In genomic region chr1:68101829-68102228, GRCh38 we compare ENCODE assay signal across 27 cellular contexts. TPM values are rescaled to one million over a fixed set of nuclear protein-coding genes. Genes with fewer than 3 reads are reported as not detected.
"Had no signal": no experiment of that assay in that cellular context is flagged by ENCODE, and none has a peak within 500 bp of the region (broad histone marks: within the 10 kb centered on the region; RNA-seq: fewer than 3 reads in every experiment).

No MANE protein-coding gene starts in this region.

- H3K9me3 Mint-ChIP-seq: activated CD4-positive, alpha-beta memory T cell treated with anti-CD3 and anti-CD28 coated beads for 36 hours; activated naive CD4-positive, alpha-beta T cell treated with anti-CD3 and anti-CD28 coated beads, Interleukin-2, amount 50 U/mL, for 72 hours; activated naive CD8-positive, alpha-beta T cell treated with anti-CD3 and anti-CD28 coated beads, Interleukin-2, amount 50 U/mL, for 24 hours; activated T-cell treated with anti-CD3 and anti-CD28 coated beads, Interleukin-2, amount 50 U/mL, for 4 hours; T-helper 1 cell treated with Interleukin-12 subunit alpha and Interleukin-12 subunit beta and Interleukin-4 antibody, amounts not matched to agents 30 μg/mL and 1 μg/mL, for 36 hours; WTC11 had no signal

- H3K27ac ChIP-seq: brain microvascular endothelial cell, cardiac muscle cell, KMS-11, RWPE1, SJCRH30 had no signal

- H3K36me3 ChIP-seq: brain microvascular endothelial cell, Peyer's patch, SJCRH30 had no signal

- H3K27ac Mint-ChIP-seq: activated CD4-positive, alpha-beta memory T cell treated with anti-CD3 and anti-CD28 coated beads for 36 hours; activated naive CD4-positive, alpha-beta T cell treated with anti-CD3 and anti-CD28 coated beads, Interleukin-2, amount 50 U/mL, for 72 hours; activated naive CD8-positive, alpha-beta T cell treated with anti-CD3 and anti-CD28 coated beads, Interleukin-2, amount 50 U/mL, for 24 hours; T-helper 1 cell treated with Interleukin-12 subunit alpha and Interleukin-12 subunit beta and Interleukin-4 antibody, amounts not matched to agents 30 μg/mL and 1 μg/mL, for 36 hours; WTC11 had no signal

- H3K9me3 ChIP-seq: Peyer's patch, SJCRH30 had no signal

- H3K4me3 ChIP-seq: cardiac muscle cell, Peyer's patch, SJCRH30 had no signal

- H3K27me3 ChIP-seq: brain microvascular endothelial cell, cardiac muscle cell, Peyer's patch, SJCRH30 had no signal

- H3K9ac ChIP-seq: KMS-11 had no signal

- H3K4me1 Mint-ChIP-seq: activated naive CD8-positive, alpha-beta T cell treated with anti-CD3 and anti-CD28 coated beads, Interleukin-2, amount 50 U/mL, for 24 hours had no signal

- H3K4me3 Mint-ChIP-seq: activated CD4-positive, alpha-beta memory T cell treated with anti-CD3 and anti-CD28 coated beads for 36 hours; activated naive CD8-positive, alpha-beta T cell treated with anti-CD3 and anti-CD28 coated beads, Interleukin-2, amount 50 U/mL, for 24 hours; activated T-cell treated with anti-CD3 and anti-CD28 coated beads, Interleukin-2, amount 50 U/mL, for 4 hours; T-helper 1 cell treated with Interleukin-12 subunit alpha and Interleukin-12 subunit beta and Interleukin-4 antibody, amounts not matched to agents 30 μg/mL and 1 μg/mL, for 36 hours; WTC11 had no signal

- DNase-seq: activated CD4-positive, alpha-beta memory T cell treated with anti-CD3 and anti-CD28 coated beads for 36 hours; activated CD4-positive, alpha-beta T cell treated with anti-CD3 and anti-CD28 coated beads for 48 hours; activated CD4-positive, CD25-positive, alpha-beta regulatory T cell treated with anti-CD3 and anti-CD28 coated beads, Interleukin-2, amount 50 U/mL, for 72 hours; activated CD8-positive, alpha-beta memory T cell treated with anti-CD3 and anti-CD28 coated beads for 24 hours; activated effector memory CD4-positive, alpha-beta T cell treated with anti-CD3 and anti-CD28 coated beads, Interleukin-2, amount 50 U/mL, for 16 hours; activated naive CD4-positive, alpha-beta T cell treated with Interleukin-2 at 50 U/mL for 16 hours; activated naive CD8-positive, alpha-beta T cell treated with anti-CD3 and anti-CD28 coated beads, Interleukin-2, amount 50 U/mL, for 24 hours; activated T-cell treated with anti-CD3 and anti-CD28 coated beads, Interleukin-2, amount 50 U/mL, for 4 hours; amniotic stem cell; brain microvascular endothelial cell; NCI-H1092; NCI-H1417; NCI-H1694 treated with DMSO at 0.1 percent for 48 hours; NCI-H2029 treated with DMSO at 0.1 percent for 48 hours; NCI-H345; NCI-H510A; Right ventricle myocardium superior; SJCRH30; SW 1271 had no signal

- H3K36me3 Mint-ChIP-seq: activated CD4-positive, alpha-beta memory T cell treated with anti-CD3 and anti-CD28 coated beads for 36 hours; activated naive CD4-positive, alpha-beta T cell treated with anti-CD3 and anti-CD28 coated beads, Interleukin-2, amount 50 U/mL, for 72 hours; WTC11 had no signal

RNA-seq across cellular contexts. Expression of gene DIRAS3, which starts 51.4 kb away (rescaled TPM):
- total RNA-seq: activated CD4-positive, alpha-beta memory T cell treated with anti-CD3 and anti-CD28 coated beads for 36 hours; activated naive CD4-positive, alpha-beta T cell treated with anti-CD3 and anti-CD28 coated beads, Interleukin-2, amount 50 U/mL, for 72 hours; activated T-cell treated with anti-CD3 and anti-CD28 coated beads, Interleukin-2, amount 50 U/mL, for 4 hours; MCF 10A had no signal
